ENCODE assay signal across 16 cellular contexts in the genomic region with DNA sequence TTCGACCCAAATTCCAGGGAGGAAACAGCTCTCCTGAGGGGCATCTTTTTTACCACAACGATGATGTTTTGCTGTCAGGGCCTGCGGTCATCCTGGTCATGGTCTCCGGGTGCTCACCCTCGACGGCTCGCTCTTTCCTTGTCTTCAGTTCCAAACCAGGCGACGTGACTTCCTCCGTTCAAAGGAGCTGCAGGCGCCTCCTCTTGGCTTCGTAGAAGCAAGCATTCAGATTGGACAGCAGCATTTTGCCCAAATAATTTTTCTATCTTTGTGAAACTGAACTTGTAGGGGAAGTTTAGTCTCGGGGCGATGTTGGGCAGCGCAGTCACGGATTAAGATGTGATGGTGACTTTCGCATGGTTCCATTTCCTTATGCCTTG.
"Had no signal": no experiment of that assay in that cellular context is flagged by ENCODE, and none has a peak within 500 bp of the region (broad histone marks: within the 10 kb centered on the region; RNA-seq: fewer than 3 reads in every experiment).

No MANE protein-coding gene starts in this region.

- H2AFZ ChIP-seq: hepatocyte had no signal

- H3K4me3 ChIP-seq: coronary artery, hepatocyte, mucosa of descending colon, stomach, thoracic aorta had no signal

- H3K4me1 Mint-ChIP-seq: endodermal cell had no signal

- DNase-seq: effector CD4-positive, alpha-beta T cell; endodermal cell; erythroblast; foreskin keratinocyte; stimulated activated CD4-positive, alpha-beta T cell treated with anti-CD3 and anti-CD28 coated beads, Interleukin-2, amount 100 ng/mL, for 24 hours; stimulated activated CD4-positive, alpha-beta T cell treated with anti-CD3 and anti-CD28 coated beads, Interleukin-4, amount 100 ng/mL, for 4 hours; stimulated activated naive B cell treated with anti-CD40 and anti-IgM and Interleukin-4, amounts not matched to agents 10 μg/mL and 1 μg/mL and 100 μg/mL, for 72 hours; stomach; substantia nigra; trophoblast cell had no signal

- H3K9me3 ChIP-seq: mucosa of descending colon, stomach, thoracic aorta had no signal

- H3K4me1 ChIP-seq: foreskin keratinocyte, stomach had no signal

- H3K27ac Mint-ChIP-seq: endodermal cell had no signal

- H3K79me2 ChIP-seq: hepatocyte had no signal

- ATAC-seq: foreskin keratinocyte; left colon; naive thymus-derived CD8-positive, alpha-beta T cell; stimulated activated naive B cell treated with anti-CD40 and anti-IgM and Interleukin-4, amounts not matched to agents 10 μg/mL and 1 μg/mL and 100 μg/mL, for 72 hours had no signal

- H3K4me2 ChIP-seq: hepatocyte had no signal

- H3K4me3 Mint-ChIP-seq: endodermal cell; naive thymus-derived CD8-positive, alpha-beta T cell; stimulated activated naive B cell treated with anti-CD40 and anti-IgM and Interleukin-4, amounts not matched to agents 10 μg/mL and 1 μg/mL and 100 μg/mL, for 72 hours had no signal

- H3K9me3 Mint-ChIP-seq: endodermal cell; naive thymus-derived CD8-positive, alpha-beta T cell had no signal

- H3K36me3 ChIP-seq: thoracic aorta had no signal

- H3K27ac ChIP-seq: coronary artery, foreskin keratinocyte, hepatocyte, stomach, thoracic aorta had no signal

- H3K27me3 ChIP-seq: foreskin keratinocyte, hepatocyte, stomach had no signal
